Comparison of ENCODE assay signal across 8 cellular contexts in the genomic region with DNA sequence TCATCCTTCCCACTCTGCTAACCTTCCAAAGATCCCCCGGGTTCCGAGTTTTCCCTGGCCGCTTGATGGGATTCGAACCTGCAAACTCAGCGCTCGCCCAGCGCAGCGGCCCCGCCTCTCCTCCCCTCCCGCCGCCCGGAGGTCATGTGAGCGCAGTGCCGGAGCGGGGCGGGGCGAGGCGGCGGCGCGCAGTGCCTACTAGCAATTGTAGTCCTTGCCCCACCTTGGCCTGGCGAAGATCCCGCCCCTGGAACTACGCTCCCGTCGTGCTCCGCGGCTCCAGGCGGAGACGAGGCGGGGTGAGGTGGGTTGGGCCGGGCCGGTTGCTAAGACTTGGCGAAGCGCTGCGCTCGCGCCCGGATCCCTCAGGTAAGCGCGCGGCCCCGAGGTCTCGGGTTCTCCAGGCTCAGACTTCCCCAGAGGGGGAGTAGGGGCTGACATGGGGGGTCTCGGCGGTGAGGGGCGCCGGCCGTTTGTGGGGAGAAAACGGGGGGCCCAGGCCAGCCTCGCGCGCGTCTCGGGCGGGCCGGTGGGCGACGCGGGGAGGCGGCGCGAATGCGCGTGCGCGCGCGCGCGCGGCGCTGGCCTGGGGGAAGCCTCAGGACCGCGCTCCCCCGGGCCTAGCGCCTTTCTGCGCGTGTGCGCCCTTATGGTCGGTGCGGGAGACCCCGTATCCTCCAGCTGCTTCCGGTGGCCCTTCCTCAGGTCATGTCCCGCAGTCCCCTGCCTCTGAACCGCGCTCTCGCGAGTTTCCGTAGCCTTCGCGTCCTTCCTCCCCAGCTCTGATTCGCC. TPM values are rescaled to one million over a fixed set of nuclear protein-coding genes. Genes with fewer than 3 reads are reported as not detected.
A peak's percentile ranks its signal among the peaks of the same experiment; 100 is the strongest.
DNase-seq lines count a peak whose midpoint lies in the region; ATAC-seq and TF ChIP-seq lines count a peak whose summit lies in the region.

Gene ADAT3, plus strand, starts transcription at position 329 of the 792 bp plus-strand sequence. CDS start 6,649 bp downstream, outside the sequence.
A gene with protein sequence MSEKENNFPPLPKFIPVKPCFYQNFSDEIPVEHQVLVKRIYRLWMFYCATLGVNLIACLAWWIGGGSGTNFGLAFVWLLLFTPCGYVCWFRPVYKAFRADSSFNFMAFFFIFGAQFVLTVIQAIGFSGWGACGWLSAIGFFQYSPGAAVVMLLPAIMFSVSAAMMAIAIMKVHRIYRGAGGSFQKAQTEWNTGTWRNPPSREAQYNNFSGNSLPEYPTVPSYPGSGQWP (plus strand): TSS at position 329 of the 792 bp plus-strand sequence. CDS start 9,621 bp downstream, outside the sequence.

- 0% methylated on average over 77 to 93 of the region's 93 CpGs for WGBS in lung, 2 donors

- H3K27me3 ChIP-seq in CD8-positive, alpha-beta T cell (ENCODE audit: insufficient read depth, low read length), result no peaks in the 10 kb centered on the region
- no peaks in the 10 kb centered on the region for H3K27me3 ChIP-seq in lung (ENCODE audit: control insufficient read depth, insufficient read depth)

- peak within 1 kb of the TSS; percentile 89 for H3K4me3 Mint-ChIP-seq in CD8-positive, alpha-beta T cell

- H3K36me3 Mint-ChIP-seq in CD8-positive, alpha-beta T cell, result peaks cover 3% of the 10 kb centered on the region

- ATAC-seq in CD8-positive, alpha-beta T cell, result peak; percentile 99
- peak; percentile 95 for ATAC-seq in lung (ENCODE audit: insufficient read depth, low FRiP score)

- H3K27ac Mint-ChIP-seq in CD8-positive, alpha-beta T cell, result peak within 1 kb of the TSS; percentile 85

- H3K4me3 ChIP-seq in CD8-positive, alpha-beta T cell (ENCODE audit: low read depth, low read length), result peak within 1 kb of the TSS; percentile 61
- H3K4me3 ChIP-seq in lung, result peak within 1 kb of the TSS; percentile 80

- H3K4me1 ChIP-seq in CD8-positive, alpha-beta T cell (ENCODE audit: insufficient read depth, low read length), result peaks cover 38% of the 10 kb centered on the region
- H3K4me1 ChIP-seq in lung (ENCODE audit: control insufficient read depth in 2 of 2, insufficient read depth in 2 of 2, low read length in 2 of 2), result peaks cover 0 to 16% of the 10 kb centered on the region in 2 donors

- no peaks in the 10 kb centered on the region for H3K9me3 ChIP-seq in CD8-positive, alpha-beta T cell (ENCODE audit: low read length)
- no peaks in the 10 kb centered on the region for H3K9me3 ChIP-seq in lung (ENCODE audit: control insufficient read depth in 2 of 2, insufficient read depth in 1 of 2, low read length in 1 of 2)

- H3K27me3 Mint-ChIP-seq in CD8-positive, alpha-beta T cell (ENCODE audit: low read depth), result no peaks in the 10 kb centered on the region

- CTCF ChIA-PET in CD8-positive, alpha-beta T cell (lab: Charles Lee), result interaction anchor here (0.6 to 1.0 kb wide), 2 partner anchors 25 to 959 kb away, joined by 4 read pairs; no protein-coding TSS in a partner anchor

- H3K27ac ChIP-seq in CD8-positive, alpha-beta T cell (ENCODE audit: low read depth, low read length), result peak within 1 kb of the TSS; percentile 54
- H3K27ac ChIP-seq in lung (ENCODE audit: low read depth in 1 of 2, low read length in 1 of 2), result peak within 1 kb of the TSS; percentile 86 to 92

- H3K4me1 Mint-ChIP-seq in CD8-positive, alpha-beta T cell (ENCODE audit: low read depth), result peaks cover 34% of the 10 kb centered on the region

- POLR2A ChIA-PET in CD8-positive, alpha-beta T cell (lab: Charles Lee), result interaction anchor here (0.6 to 1.2 kb wide), 2 partner anchors 36 to 48 kb away, joined by 3 to 4 read pairs; no protein-coding TSS in a partner anchor

- DNase-seq in CD8-positive, alpha-beta T cell, result peak; percentile 97 to 99 (median 98)
- DNase-seq in GM20000 (ENCODE audit: low spot score) (peak; percentile 98), HT-29 (ENCODE audit: low spot score) (peak; percentile 94), lung (ENCODE audit: low spot score) (peak; percentile 99)
- DNase-seq in NK-92 treated with Interleukin-12 subunit alpha and Interleukin-12 subunit beta, amount 100 ng/mL, for 24 hours (lab: John Stamatoyannopoulos, UW), result peak; percentile 97
- DNase-seq in activated CD8-positive, alpha-beta memory T cell treated with anti-CD3 and anti-CD28 coated beads for 1 hour (ENCODE audit: extremely low read depth in 1 of 2, low read depth in 1 of 2), result peak; percentile 95
- DNase-seq in effector CD4-positive, alpha-beta T cell, result peak; percentile 96
- DNase-seq in stimulated activated CD4-positive, alpha-beta T cell treated with anti-CD3 and anti-CD28 coated beads, TNF-alpha, amount 100 ng/mL, for 24 hours (ENCODE audit: low read depth in 3 of 3), result peak; percentile 94 to 99 (median 96)

- intact Hi-C loops in CD8-positive, alpha-beta T cell (cut with DNase I, micrococcal nuclease), result loop anchor here (1.0 to 10.0 kb wide), 6 partner anchors 8 to 330 kb away; partner anchors contain the start of genes ABHD17A (in 2 of the 2), PLEKHJ1 (in 1 of the 2), REXO1 (in 1 of the 2) and SF3A2 (in 1 of the 2)

- TF ChIP-seq CTCF in CD8-positive, alpha-beta T cell (IDR thresholded peaks at IDR 0.05), result no peak
- TF ChIP-seq CTCF in GM20000 (IDR thresholded peaks at IDR 0.05; ENCODE audit: extremely low read depth, missing control alignments) (no peak), lung (IDR thresholded peaks at IDR 0.05; ENCODE audit: control extremely low read depth, extremely low read depth) (no peak)

- no peaks in the 10 kb centered on the region for H3K36me3 ChIP-seq in CD8-positive, alpha-beta T cell (ENCODE audit: insufficient read depth, low read length)
- peaks cover 0 to 7% of the 10 kb centered on the region in 2 donors for H3K36me3 ChIP-seq in lung (ENCODE audit: control insufficient read depth in 2 of 2, insufficient read depth in 2 of 2, low read length in 2 of 2)

- no peaks in the 10 kb centered on the region for H3K9me3 Mint-ChIP-seq in CD8-positive, alpha-beta T cell

RNA-seq across cellular contexts. Expression of gene ADAT3, which starts in this region (rescaled TPM):
- total RNA-seq in CD8-positive, alpha-beta T cell, result 1 to 10 TPM; 6.4 to 7.3 TPM
- total RNA-seq in HT-29 (2014; rRNA removed; shearing (Covaris generic)), result 3.2 and 6.9 TPM in 2 replicates
- 10 to 100 TPM in 1 of 2 donors, 1 to 10 TPM in 1; 4.0 to 11.9 TPM for total RNA-seq in lung
- 1 to 10 TPM; 6.4 to 7.2 TPM for polyA plus RNA-seq in lung

RNA-seq across cellular contexts. Expression of the second gene that starts in this region (rescaled TPM):
- 10 to 100 TPM; 18.5 to 19.2 TPM for total RNA-seq in CD8-positive, alpha-beta T cell
- total RNA-seq in HT-29 (2014; rRNA removed; shearing (Covaris generic)), result 67.6 and 73.3 TPM in 2 replicates
- 10 to 100 TPM; 63.4 to 86.6 TPM for total RNA-seq in lung
- polyA plus RNA-seq in lung, result 10 to 100 TPM; 45.7 to 49.1 TPM

Comparison
In these comparisons a context has a peak if more than half of its experiments do, and no peak if none do; other contexts are left out.
1. Peak in every context shown above with its lines: DNase-seq, ATAC-seq, H3K4me3 ChIP-seq and H3K27ac ChIP-seq.